In genomic region chr13:48074006-48074405, GRCh38 we compare ENCODE assay signal across 33 cellular contexts.
"Had no signal": no experiment of that assay in that cellular context is flagged by ENCODE, and none has a peak within 500 bp of the region (broad histone marks: within the 10 kb centered on the region; RNA-seq: fewer than 3 reads in every experiment).

No MANE protein-coding gene starts in this region.

- FAIRE-seq: astrocyte, TTC549 had no signal

- H3K27me3 Mint-ChIP-seq: activated B cell treated with CpG ODN at 0.5 μM for 24 hours; activated CD4-positive, alpha-beta memory T cell treated with anti-CD3 and anti-CD28 coated beads for 36 hours; activated CD4-positive, alpha-beta T cell treated with anti-CD3 and anti-CD28 coated beads, Interleukin-2, amount 10 ng/mL, durations not matched to agents 24 days and 14 days; activated CD8-positive, alpha-beta T cell treated with anti-CD3 and anti-CD28 coated beads for 36 hours; activated naive CD8-positive, alpha-beta T cell treated with anti-CD3 and anti-CD28 coated beads for 36 hours; activated T-helper 17 cell treated with anti-CD3 and anti-CD28 coated beads, Interleukin-2, amount 50 U/mL, for 72 hours had no signal

- H3K27ac Mint-ChIP-seq: activated B cell treated with CpG ODN at 0.5 μM for 24 hours; activated CD4-positive, alpha-beta memory T cell treated with anti-CD3 and anti-CD28 coated beads for 36 hours; activated CD4-positive, alpha-beta T cell treated with anti-CD3 and anti-CD28 coated beads, Interleukin-2, amount 10 ng/mL, durations not matched to agents 24 days and 14 days; activated CD8-positive, alpha-beta T cell treated with anti-CD3 and anti-CD28 coated beads for 36 hours; activated naive CD8-positive, alpha-beta T cell treated with anti-CD3 and anti-CD28 coated beads for 36 hours; activated T-cell treated with anti-CD3 and anti-CD28 coated beads, Interleukin-2, amount 50 U/mL, for 72 hours; activated T-helper 1 cell treated with anti-CD3 and anti-CD28 coated beads, Interleukin-12 subunit alpha, Interleukin-12 subunit beta, Interleukin-2, Interleukin-4 antibody, amounts not matched to agents 30 ng/mL and 10 ng/mL and 1 ng/mL, durations not matched to agents 14 hours and 24 hours and 36 hours; activated T-helper 17 cell treated with anti-CD3 and anti-CD28 coated beads, Interleukin-2, amount 50 U/mL, for 72 hours; T-helper 1 cell treated with Interleukin-12 subunit alpha and Interleukin-12 subunit beta and Interleukin-4 antibody, amounts not matched to agents 30 μg/mL and 1 μg/mL, for 36 hours had no signal

- H3K4me1 ChIP-seq: adrenal gland, body of pancreas, breast epithelium had no signal

- H3K4me1 Mint-ChIP-seq: activated T-helper 17 cell treated with anti-CD3 and anti-CD28 coated beads, Interleukin-2, amount 50 U/mL, for 72 hours had no signal

- H3K27me3 ChIP-seq: adrenal gland, body of pancreas, brain microvascular endothelial cell, breast epithelium had no signal

- DNase-seq: activated B cell treated with CpG ODN at 0.5 μM for 24 hours; activated CD4-positive, alpha-beta memory T cell treated with anti-CD3 and anti-CD28 coated beads for 36 hours; activated CD4-positive, alpha-beta T cell treated with anti-CD3 and anti-CD28 coated beads for 4 hours; activated CD4-positive, alpha-beta T cell treated with anti-CD3 and anti-CD28 coated beads, Interleukin-2, amount 10 ng/mL, durations not matched to agents 24 days and 14 days; activated CD4-positive, alpha-beta T cell treated with anti-CD3 and anti-CD28 coated beads, Interleukin-2, amount 50 U/mL, for 1 hour; activated CD4-positive, alpha-beta T cell treated with anti-CD3 and anti-CD28 coated beads, Interleukin-2, amount 50 U/mL, for 4 hours; activated CD4-positive, CD25-positive, alpha-beta regulatory T cell treated with anti-CD3 and anti-CD28 coated beads, Interleukin-2, amount 50 U/mL, for 72 hours; activated CD8-positive, alpha-beta memory T cell treated with anti-CD3 and anti-CD28 coated beads, Interleukin-2, amount 50 U/mL, for 4 hours; activated CD8-positive, alpha-beta T cell treated with anti-CD3 and anti-CD28 coated beads for 36 hours; activated effector memory CD4-positive, alpha-beta T cell treated with anti-CD3 and anti-CD28 coated beads, Interleukin-2, amount 50 U/mL, for 16 hours; activated gamma-delta T cell treated with Interleukin-2 at 50 U/mL for 16 hours; activated naive CD4-positive, alpha-beta T cell treated with anti-CD3 and anti-CD28 coated beads, Interleukin-2, amount 50 U/mL, for 16 hours; activated naive CD4-positive, alpha-beta T cell treated with Interleukin-2 at 50 U/mL for 16 hours; activated naive CD8-positive, alpha-beta T cell treated with anti-CD3 and anti-CD28 coated beads for 36 hours; activated T-cell treated with anti-CD3 and anti-CD28 coated beads for 4 hours; activated T-cell treated with anti-CD3 and anti-CD28 coated beads, Interleukin-2, amount 50 U/mL, for 1 hour; activated T-cell treated with anti-CD3 and anti-CD28 coated beads, Interleukin-2, amount 50 U/mL, for 4 hours; activated T-cell treated with anti-CD3 and anti-CD28 coated beads, Interleukin-2, amount 50 U/mL, for 72 hours; adrenal gland; amniotic stem cell; aorta; body of pancreas; brain microvascular endothelial cell; central memory CD4-positive, alpha-beta T cell; T-helper 1 cell; T-helper 2 cell had no signal

- H3K4me3 Mint-ChIP-seq: activated B cell treated with CpG ODN at 0.5 μM for 24 hours; activated CD4-positive, alpha-beta memory T cell treated with anti-CD3 and anti-CD28 coated beads for 36 hours; activated CD4-positive, alpha-beta T cell treated with anti-CD3 and anti-CD28 coated beads, Interleukin-2, amount 10 ng/mL, durations not matched to agents 24 days and 14 days; activated CD8-positive, alpha-beta T cell treated with anti-CD3 and anti-CD28 coated beads for 36 hours; activated naive CD8-positive, alpha-beta T cell treated with anti-CD3 and anti-CD28 coated beads for 36 hours; activated T-cell treated with anti-CD3 and anti-CD28 coated beads, Interleukin-2, amount 50 U/mL, for 4 hours; activated T-cell treated with anti-CD3 and anti-CD28 coated beads, Interleukin-2, amount 50 U/mL, for 72 hours; activated T-helper 1 cell treated with anti-CD3 and anti-CD28 coated beads, Interleukin-12 subunit alpha, Interleukin-12 subunit beta, Interleukin-2, Interleukin-4 antibody, amounts not matched to agents 30 ng/mL and 10 ng/mL and 1 ng/mL, durations not matched to agents 14 hours and 24 hours and 36 hours; activated T-helper 17 cell treated with anti-CD3 and anti-CD28 coated beads, Interleukin-2, amount 50 U/mL, for 72 hours; T-helper 1 cell treated with Interleukin-12 subunit alpha and Interleukin-12 subunit beta and Interleukin-4 antibody, amounts not matched to agents 30 μg/mL and 1 μg/mL, for 36 hours had no signal

- H3K36me3 ChIP-seq: breast epithelium had no signal

- H3K4me3 ChIP-seq: adrenal gland, body of pancreas, breast epithelium had no signal

- H3K27ac ChIP-seq: adrenal gland, body of pancreas, brain microvascular endothelial cell, breast epithelium, VCaP had no signal

- H3K9me3 Mint-ChIP-seq: activated T-helper 17 cell treated with anti-CD3 and anti-CD28 coated beads, Interleukin-2, amount 50 U/mL, for 72 hours had no signal
